ENCODE assay signal across 24 cellular contexts in genomic region chr2:238704471-238705230, GRCh38.
"Had no signal": no experiment of that assay in that cellular context is flagged by ENCODE, and none has a peak within 500 bp of the region (broad histone marks: within the 10 kb centered on the region; RNA-seq: fewer than 3 reads in every experiment).

No MANE protein-coding gene starts in this region.

- H3K27me3 ChIP-seq: esophagus squamous epithelium, right lobe of liver, testis, uterus had no signal

- H3K36me3 ChIP-seq: esophagus squamous epithelium, left ventricle myocardium inferior, right lobe of liver, transverse colon, uterus had no signal

- H3K36me3 Mint-ChIP-seq: activated CD4-positive, alpha-beta memory T cell treated with anti-CD3 and anti-CD28 coated beads for 36 hours; activated naive CD4-positive, alpha-beta T cell treated with anti-CD3 and anti-CD28 coated beads, Interleukin-2, amount 50 U/mL, for 72 hours had no signal

- ATAC-seq: activated naive CD4-positive, alpha-beta T cell treated with anti-CD3 and anti-CD28 coated beads, Interleukin-2, amount 50 U/mL, for 72 hours; activated T-cell treated with anti-CD3 and anti-CD28 coated beads, Interleukin-2, amount 50 U/mL, for 72 hours; right lobe of liver; stimulated activated naive CD8-positive, alpha-beta T cell treated with anti-CD3 and anti-CD28 coated beads, Interleukin-15, Interleukin-2, amounts not matched to agents 100 U/mL and 50 U/mL, for 24 hours had no signal

- H3K27me3 Mint-ChIP-seq: activated CD4-positive, alpha-beta memory T cell treated with anti-CD3 and anti-CD28 coated beads for 36 hours had no signal

- H3K9me3 Mint-ChIP-seq: activated CD4-positive, alpha-beta memory T cell treated with anti-CD3 and anti-CD28 coated beads for 36 hours; activated CD4-positive, alpha-beta T cell treated with anti-CD3 and anti-CD28 coated beads, Interleukin-2, amount 10 ng/mL, durations not matched to agents 24 days and 14 days; activated naive CD4-positive, alpha-beta T cell treated with anti-CD3 and anti-CD28 coated beads, Interleukin-2, amount 50 U/mL, for 72 hours; activated T-cell treated with anti-CD3 and anti-CD28 coated beads, Interleukin-2, amount 50 U/mL, for 72 hours had no signal

- H3K4me1 ChIP-seq: esophagus squamous epithelium, right lobe of liver, testis, uterus had no signal

- H3K4me3 ChIP-seq: esophagus squamous epithelium, left ventricle myocardium inferior, right lobe of liver, skin epidermis, testis, transverse colon, uterus had no signal

- H3K4me3 Mint-ChIP-seq: activated CD4-positive, alpha-beta memory T cell treated with anti-CD3 and anti-CD28 coated beads for 36 hours; activated CD4-positive, alpha-beta T cell treated with anti-CD3 and anti-CD28 coated beads, Interleukin-2, amount 10 ng/mL, durations not matched to agents 24 days and 14 days; activated T-cell treated with anti-CD3 and anti-CD28 coated beads, Interleukin-2, amount 50 U/mL, for 72 hours; nephron had no signal

- H3K27ac ChIP-seq: esophagus squamous epithelium, left ventricle myocardium inferior, right lobe of liver, skin epidermis, testis, transverse colon, uterus had no signal

- H3K9ac ChIP-seq: SK-N-SH had no signal

- H3K9me3 ChIP-seq: esophagus squamous epithelium, left ventricle myocardium inferior, right lobe of liver, SK-N-SH, testis, transverse colon, uterus had no signal

- H3K27ac Mint-ChIP-seq: activated CD4-positive, alpha-beta memory T cell treated with anti-CD3 and anti-CD28 coated beads for 36 hours; activated CD4-positive, alpha-beta T cell treated with anti-CD3 and anti-CD28 coated beads, Interleukin-2, amount 10 ng/mL, durations not matched to agents 24 days and 14 days; activated naive CD4-positive, alpha-beta T cell treated with anti-CD3 and anti-CD28 coated beads, Interleukin-2, amount 50 U/mL, for 72 hours; activated T-cell treated with anti-CD3 and anti-CD28 coated beads, Interleukin-2, amount 50 U/mL, for 72 hours had no signal

- DNase-seq: activated CD4-positive, alpha-beta memory T cell treated with anti-CD3 and anti-CD28 coated beads for 36 hours; activated CD4-positive, alpha-beta T cell treated with anti-CD3 and anti-CD28 coated beads, Interleukin-2, amount 10 ng/mL, durations not matched to agents 24 days and 14 days; activated CD4-positive, CD25-positive, alpha-beta regulatory T cell treated with anti-CD3 and anti-CD28 coated beads, Interleukin-2, amount 50 U/mL, for 72 hours; activated naive CD4-positive, alpha-beta T cell; activated T-cell treated with anti-CD3 and anti-CD28 coated beads for 4 hours; activated T-cell treated with anti-CD3 and anti-CD28 coated beads, Interleukin-2, amount 50 U/mL, for 72 hours; anterior cingulate cortex; cortex of kidney; esophagus squamous epithelium; foreskin melanocyte; left ventricle myocardium inferior; posterior cingulate gyrus; SK-N-SH; stimulated activated CD4-positive, alpha-beta T cell treated with anti-CD3 and anti-CD28 coated beads, Interleukin-12 subunit alpha, Interleukin-12 subunit beta, amount 100 ng/mL, for 4 hours; stimulated activated CD4-positive, alpha-beta T cell treated with anti-CD3 and anti-CD28 coated beads, Interleukin-4, amount 100 ng/mL, for 1 hour; stimulated activated naive CD8-positive, alpha-beta T cell treated with anti-CD3 and anti-CD28 coated beads, Interleukin-15, Interleukin-2, amounts not matched to agents 100 U/mL and 50 U/mL, for 24 hours; T-helper 2 cell; testis; transverse colon had no signal
